In genomic region chr12:31004666-31005065, GRCh38 we compare ENCODE assay signal across 21 cellular contexts.
DNase-seq lines count a peak whose midpoint lies in the region; ATAC-seq and TF ChIP-seq lines count a peak whose summit lies in the region.
"Had no signal": no experiment of that assay in that cellular context is flagged by ENCODE, and none has a peak within 500 bp of the region (broad histone marks: within the 10 kb centered on the region; RNA-seq: fewer than 3 reads in every experiment).

No MANE protein-coding gene starts in this region.

- H3T11ph ChIP-seq in H9 (ENCODE audit: low read length): no peak overlapping the region

- no peaks in the 10 kb centered on the region for H3K79me2 ChIP-seq in GM23338 (replicated peaks; ENCODE audit: insufficient read depth)
- no peaks in the 10 kb centered on the region for H3K79me2 ChIP-seq in H9 (ENCODE audit: insufficient read depth, low read length)
- no peaks in the 10 kb centered on the region for H3K79me2 ChIP-seq in MM.1S (ENCODE audit: low read length)

- TF ChIP-seq CTCF in GM23338 (conservative IDR thresholded peaks at IDR 0.05; ENCODE audit: low read depth in 2 of 2) (no peak), Peyer's patch (IDR thresholded peaks at IDR 0.05) (no peak), H9 (conservative IDR thresholded peaks at IDR 0.05) (no peak), MM.1S (IDR thresholded peaks at IDR 0.05; ENCODE audit: low read length) (no peak)

- peak overlapping the region; percentile 42 for H2AK5ac ChIP-seq in neuronal stem cell (ENCODE audit: low read depth, low read length)
- H2AK5ac ChIP-seq in H9 (ENCODE audit: insufficient read length, low read length): no peak overlapping the region

- H3K36me3 ChIP-seq in GM23338 (ENCODE audit: insufficient read depth) (no peaks in the 10 kb centered on the region), Peyer's patch (no peaks in the 10 kb centered on the region), neuronal stem cell (replicated peaks in 1 of 2; ENCODE audit: control insufficient read depth in 2 of 2, insufficient read depth in 2 of 2, low read length in 2 of 2) (no peaks in the 10 kb centered on the region), MM.1S (replicated peaks; ENCODE audit: insufficient read depth, low read length) (no peaks in the 10 kb centered on the region)

- no CpG with 5 or more reads among the region's 5 CpGs for WGBS in neuronal stem cell (ENCODE audit: extremely low coverage in 2 of 2, insufficient read length in 2 of 2, insufficient replicate concordance in 1 of 2), 2 donors
- WGBS in H9 (ENCODE audit: extremely low coverage, insufficient read length, low lambda C conversion rate): no CpG with 5 or more reads among the region's 5 CpGs

- H2AFZ ChIP-seq in GM23338: no peak overlapping the region
- no peak overlapping the region for H2AFZ ChIP-seq in neuronal stem cell (ENCODE audit: low read length)
- H2AFZ ChIP-seq in H9 (ENCODE audit: low read length): no peak overlapping the region
- no peak overlapping the region for H2AFZ ChIP-seq in MM.1S (ENCODE audit: low read length)

- H3K27me3 ChIP-seq in GM23338 (ENCODE audit: insufficient read depth): no peaks in the 10 kb centered on the region
- H3K27me3 ChIP-seq in Peyer's patch: no peaks in the 10 kb centered on the region
- H3K27me3 ChIP-seq in neuronal stem cell (ENCODE audit: control insufficient read depth in 3 of 3, insufficient read depth in 3 of 3, low read depth in 1 of 3, low read length in 3 of 3): peaks cover 0 to 2% (median 0%) of the 10 kb centered on the region in 3 experiments
- no peaks in the 10 kb centered on the region for H3K27me3 ChIP-seq in H9 (ENCODE audit: insufficient read depth, low read length)
- H3K27me3 ChIP-seq in MM.1S (replicated peaks; ENCODE audit: insufficient read depth, low read length): no peaks in the 10 kb centered on the region

- H4K91ac ChIP-seq in neuronal stem cell (ENCODE audit: low read depth, low read length, poor library complexity): no peak overlapping the region
- no peak overlapping the region for H4K91ac ChIP-seq in H9 (ENCODE audit: insufficient read length, low read depth, low read length)

- no peak overlapping the region for H3K4me3 ChIP-seq in GM23338
- H3K4me3 ChIP-seq in Peyer's patch: no peak overlapping the region
- H3K4me3 ChIP-seq in neuronal stem cell (ENCODE audit: low read length in 2 of 2): no peak overlapping the region
- no peak overlapping the region for H3K4me3 ChIP-seq in MM.1S (ENCODE audit: low read length)
- H3K4me3 ChIP-seq: GM12878, SK-N-MC had no signal

- H3K9ac ChIP-seq in neuronal stem cell (ENCODE audit: low read depth, low read length, poor library complexity): no peak overlapping the region
- H3K9ac ChIP-seq in H9 (ENCODE audit: extremely low read depth, insufficient read length, low read length): no peak overlapping the region
- H3K9ac ChIP-seq in MM.1S (ENCODE audit: low read length): no peak overlapping the region

- H3K18ac ChIP-seq in neuronal stem cell (ENCODE audit: low read length): peak overlapping the region; percentile 13
- no peak overlapping the region for H3K18ac ChIP-seq in H9 (ENCODE audit: insufficient read length, low read depth, low read length)

- H3K56ac ChIP-seq in H9 (ENCODE audit: insufficient read length, low read depth, low read length): no peak overlapping the region

- H3K23me2 ChIP-seq in H9 (ENCODE audit: insufficient read length, low read depth, low read length, poor library complexity, severe bottlenecking): no peaks in the 10 kb centered on the region

- no peak overlapping the region for H4K8ac ChIP-seq in neuronal stem cell (ENCODE audit: low read depth, low read length)
- H4K8ac ChIP-seq in H9 (replicated peaks; ENCODE audit: insufficient read length, low read depth, low read length): no peak overlapping the region

- H2BK5ac ChIP-seq in neuronal stem cell (ENCODE audit: low read length): peak overlapping the region; percentile 54
- no peak overlapping the region for H2BK5ac ChIP-seq in H9 (ENCODE audit: insufficient read length, low read length)

- no peaks in the 10 kb centered on the region for H3K9me3 ChIP-seq in Peyer's patch
- H3K9me3 ChIP-seq in neuronal stem cell (replicated peaks in 1 of 2; ENCODE audit: control insufficient read depth in 2 of 2, insufficient read depth in 1 of 2, low read depth in 1 of 2, low read length in 2 of 2): no peaks in the 10 kb centered on the region
- H3K9me3 ChIP-seq in H9 (ENCODE audit: control insufficient read depth, low read depth, low read length): no peaks in the 10 kb centered on the region
- no peaks in the 10 kb centered on the region for H3K9me3 ChIP-seq in MM.1S (replicated peaks; ENCODE audit: insufficient read depth, low read length)

- H3K14ac ChIP-seq in neuronal stem cell (ENCODE audit: low read length) (no peak overlapping the region), H9 (ENCODE audit: insufficient read depth, low read length) (no peak overlapping the region)

- H2BK15ac ChIP-seq in neuronal stem cell (ENCODE audit: low read length): no peak overlapping the region
- no peak overlapping the region for H2BK15ac ChIP-seq in H9 (ENCODE audit: low read depth, low read length)

- no peak overlapping the region for H3K27ac Mint-ChIP-seq in GM23338
- no peak overlapping the region for H3K27ac Mint-ChIP-seq in H9
- H3K27ac Mint-ChIP-seq: CD4-positive, alpha-beta memory T cell had no signal

- peak; percentile 5 for DNase-seq in NCI-H1092 treated with DMSO at 0.1 percent for 48 hours (lab: John Stamatoyannopoulos, UW)
- no peak for DNase-seq in NCI-H1092 (lab: John Stamatoyannopoulos, UW)
- DNase-seq in GM23338 (ENCODE audit: low spot score): no peak
- DNase-seq in Peyer's patch: peak in 2 of 3 donors; percentile 15 to 34
- no peak for DNase-seq in neuronal stem cell (ENCODE audit: low spot score)
- DNase-seq in GM19240 (ENCODE audit: insufficient read length, low spot score): no peak
- no peak for DNase-seq in H9
- no peak for DNase-seq in MM.1S
- DNase-seq: 8988T; CD4-positive, alpha-beta memory T cell; DND-41; GOT3; KBM-7; NCI-H1105; NCI-H1694 treated with DMSO at 0.1 percent for 48 hours; NCI-H446 treated with DMSO at 0.1 percent for 48 hours; NCI-H748 treated with DMSO at 0.1 percent for 48 hours had no signal

- ATAC-seq in GM23338: peak; percentile 66
- ATAC-seq: GM12878, Panc1, Right ventricle myocardium inferior had no signal

- H3K27ac ChIP-seq in GM23338 (ENCODE audit: low read depth): no peak overlapping the region
- H3K27ac ChIP-seq in Peyer's patch: no peak overlapping the region
- no peak overlapping the region for H3K27ac ChIP-seq in neuronal stem cell (replicated peaks; ENCODE audit: low read length)
- no peak overlapping the region for H3K27ac ChIP-seq in H9 (ENCODE audit: insufficient read length, low read depth, low read length)
- H3K27ac ChIP-seq in MM.1S (ENCODE audit: low read length): no peak overlapping the region
- H3K27ac ChIP-seq: SK-N-MC had no signal

- peaks cover 14% of the 10 kb centered on the region for H3K4me1 Mint-ChIP-seq in GM23338
- peaks cover 3 to 11% of the 10 kb centered on the region in 2 experiments; a peak in 3 of 4 replicates for H3K4me1 Mint-ChIP-seq in H9
- H3K4me1 Mint-ChIP-seq: CD4-positive, alpha-beta memory T cell had no signal

- H3K4ac ChIP-seq in neuronal stem cell (ENCODE audit: low read length): no peak overlapping the region
- no peak overlapping the region for H3K4ac ChIP-seq in H9 (ENCODE audit: low read depth, low read length)

- H3K27me3 Mint-ChIP-seq in GM23338 (ENCODE audit: insufficient read depth, low read depth, poor library complexity): peaks cover 23% of the 10 kb centered on the region
- peaks cover 11% of the 10 kb centered on the region for H3K27me3 Mint-ChIP-seq in H9 (ENCODE audit: low read depth)

- H3K36me3 Mint-ChIP-seq in GM23338 (ENCODE audit: low read depth) (no peaks in the 10 kb centered on the region), H9 (ENCODE audit: insufficient read depth in 1 of 3, low read depth in 3 of 3) (no peaks in the 10 kb centered on the region)
- H3K36me3 Mint-ChIP-seq: CD4-positive, alpha-beta memory T cell had no signal

- H3K4me2 ChIP-seq in GM23338 (no peak overlapping the region), neuronal stem cell (ENCODE audit: insufficient read depth, low read length, poor library complexity, severe bottlenecking) (no peak overlapping the region), H9 (ENCODE audit: insufficient read depth, insufficient read length, low read length) (no peak overlapping the region), MM.1S (ENCODE audit: low read depth, low read length) (no peak overlapping the region)

- H3K79me1 ChIP-seq in neuronal stem cell (ENCODE audit: low read depth, low read length): no peaks in the 10 kb centered on the region
- no peaks in the 10 kb centered on the region for H3K79me1 ChIP-seq in H9 (ENCODE audit: insufficient read depth, low read depth, low read length, poor library complexity, severe bottlenecking)

- no peaks in the 10 kb centered on the region for H4K20me1 ChIP-seq in GM23338 (replicated peaks; ENCODE audit: insufficient read depth)
- no peaks in the 10 kb centered on the region for H4K20me1 ChIP-seq in H9 (ENCODE audit: control insufficient read depth, insufficient read depth, insufficient read length)
- no peaks in the 10 kb centered on the region for H4K20me1 ChIP-seq in MM.1S (ENCODE audit: insufficient read depth, low read length)

- TF ChIP-seq POLR2A in Peyer's patch (IDR thresholded peaks at IDR 0.05): no peak

- H2BK120ac ChIP-seq in neuronal stem cell (ENCODE audit: low read depth, low read length) (no peak overlapping the region), H9 (ENCODE audit: low read depth, low read length, poor library complexity, severe bottlenecking) (no peak overlapping the region)

- H3K9me2 ChIP-seq in GM23338 (ENCODE audit: insufficient read depth): no peaks in the 10 kb centered on the region
- H3K9me2 ChIP-seq in MM.1S (replicated peaks; ENCODE audit: insufficient read depth, low read length): no peaks in the 10 kb centered on the region

- H3K4me1 ChIP-seq in GM23338 (ENCODE audit: insufficient read depth): no peaks in the 10 kb centered on the region
- H3K4me1 ChIP-seq in Peyer's patch: no peaks in the 10 kb centered on the region
- H3K4me1 ChIP-seq in neuronal stem cell (ENCODE audit: control insufficient read depth in 2 of 2, insufficient read depth in 1 of 2, low read depth in 1 of 2, low read length in 2 of 2): peaks cover 0 to 3% of the 10 kb centered on the region in 2 donors
- no peaks in the 10 kb centered on the region for H3K4me1 ChIP-seq in H9 (ENCODE audit: insufficient read depth, low read length)
- no peaks in the 10 kb centered on the region for H3K4me1 ChIP-seq in MM.1S (ENCODE audit: low read length)

- H2BK20ac ChIP-seq in H9 (ENCODE audit: low read depth, low read length, poor library complexity, severe bottlenecking): no peak overlapping the region

- H3K9me3 Mint-ChIP-seq in GM23338 (no peaks in the 10 kb centered on the region), H9 (no peaks in the 10 kb centered on the region)
- H3K9me3 Mint-ChIP-seq: CD4-positive, alpha-beta memory T cell had no signal

- no peak overlapping the region for H3K4me3 Mint-ChIP-seq in GM23338
- no peak overlapping the region for H3K4me3 Mint-ChIP-seq in H9
- H3K4me3 Mint-ChIP-seq: CD4-positive, alpha-beta memory T cell had no signal

- H2BK12ac ChIP-seq in neuronal stem cell (ENCODE audit: low read length) (no peak overlapping the region), H9 (ENCODE audit: insufficient read length, low read depth, low read length) (no peak overlapping the region)

- H4K5ac ChIP-seq in H9 (ENCODE audit: insufficient read length, low read depth, low read length): no peak overlapping the region

- H3K23ac ChIP-seq in neuronal stem cell (ENCODE audit: low read depth, low read length, poor library complexity) (no peak overlapping the region), H9 (ENCODE audit: insufficient read length, low read depth, low read length) (no peak overlapping the region)

- H3F3A ChIP-seq in GM23338 (replicated peaks; ENCODE audit: low read depth) (no peaks in the 10 kb centered on the region), MM.1S (ENCODE audit: insufficient read depth, low read length) (no peaks in the 10 kb centered on the region)

Comparison
In these comparisons a context has a peak if more than half of its experiments do, and no peak if none do; other contexts are left out.
1. DNase-seq: peak in NCI-H1092 treated with DMSO at 0.1 percent for 48 hours (single experiment) and Peyer's patch (2 of 3); none in NCI-H1092 (single experiment), GM23338 (single experiment), neuronal stem cell (single experiment), GM19240 (single experiment), H9 (single experiment) and MM.1S (single experiment).